Comparison of ENCODE assay signal across 29 cellular contexts in the genomic region with DNA sequence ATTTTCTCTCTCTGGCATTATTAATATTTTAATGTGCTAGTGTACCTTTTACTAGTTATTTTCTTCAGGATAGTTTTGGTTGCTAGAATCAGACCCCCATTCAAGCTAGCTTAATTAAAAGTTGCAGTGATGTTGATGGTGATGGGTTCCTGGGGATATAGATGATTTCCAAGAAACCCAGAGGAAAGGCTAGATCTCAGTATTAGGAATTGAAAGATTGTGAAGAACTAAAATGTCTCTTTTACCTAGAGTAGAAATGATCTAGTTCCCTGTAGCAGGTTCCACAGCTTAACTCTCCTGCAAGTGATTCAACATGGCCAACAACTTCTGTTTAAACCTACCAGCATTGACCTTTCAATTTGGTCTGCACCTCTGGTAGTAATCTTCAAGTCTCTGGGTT.
"Had no signal": no experiment of that assay in that cellular context is flagged by ENCODE, and none has a peak within 500 bp of the region (broad histone marks: within the 10 kb centered on the region; RNA-seq: fewer than 3 reads in every experiment).

No MANE protein-coding gene starts in this region.

- H3K4me1 ChIP-seq: colonic mucosa, esophagus muscularis mucosa, esophagus squamous epithelium, foreskin keratinocyte, gastrocnemius medialis, gastroesophageal sphincter had no signal

- H3K9me3 Mint-ChIP-seq: dendritic cell treated with granulocyte-macrophage colony-stimulating factor and Interleukin-4, amounts not matched to agents 40 ng/mL and 50 ng/mL, for 4 days; endodermal cell had no signal

- H3K36me3 ChIP-seq: colonic mucosa, esophagus muscularis mucosa, esophagus squamous epithelium, gastrocnemius medialis, gastroesophageal sphincter had no signal

- H3K27ac Mint-ChIP-seq: dendritic cell treated with granulocyte-macrophage colony-stimulating factor and Interleukin-4, amounts not matched to agents 40 ng/mL and 50 ng/mL, for 4 days; effector memory CD8-positive, alpha-beta T cell; endodermal cell had no signal

- H3K27me3 Mint-ChIP-seq: dendritic cell treated with granulocyte-macrophage colony-stimulating factor and Interleukin-4, amounts not matched to agents 40 ng/mL and 50 ng/mL, for 4 days; effector memory CD8-positive, alpha-beta T cell had no signal

- H3K9me3 ChIP-seq: colonic mucosa, esophagus muscularis mucosa, esophagus squamous epithelium, gastrocnemius medialis, gastroesophageal sphincter, heart left ventricle, heart right ventricle had no signal

- H3K4me3 Mint-ChIP-seq: dendritic cell treated with granulocyte-macrophage colony-stimulating factor and Interleukin-4, amounts not matched to agents 40 ng/mL and 50 ng/mL, for 4 days; effector memory CD8-positive, alpha-beta T cell; endodermal cell had no signal

- FAIRE-seq: colon, endometrium, endothelial cell of umbilical vein, frontal cortex had no signal

- H3K27ac ChIP-seq: colonic mucosa, coronary artery, dorsolateral prefrontal cortex, epithelial cell of prostate, esophagus muscularis mucosa, esophagus squamous epithelium, foreskin keratinocyte, gastrocnemius medialis, gastroesophageal sphincter, heart left ventricle, heart right ventricle had no signal

- H3K4me1 Mint-ChIP-seq: endodermal cell had no signal

- H3K27me3 ChIP-seq: colonic mucosa, esophagus muscularis mucosa, esophagus squamous epithelium, foreskin keratinocyte, gastrocnemius medialis, gastroesophageal sphincter, heart left ventricle, heart right ventricle had no signal

- DNase-seq: colonic mucosa; cortex of kidney; dermis blood vessel endothelial cell; dorsolateral prefrontal cortex; effector CD4-positive, alpha-beta T cell; effector CD8-positive, alpha-beta T cell; effector memory CD4-positive, alpha-beta T cell; effector memory CD8-positive, alpha-beta T cell; endodermal cell; erythroblast; esophagus squamous epithelium; foreskin fibroblast; foreskin keratinocyte; foreskin melanocyte; gastrocnemius medialis; glutamatergic neuron; head of caudate nucleus; heart left ventricle; heart right ventricle had no signal

- H3K4me3 ChIP-seq: colonic mucosa, coronary artery, dorsolateral prefrontal cortex, esophagus muscularis mucosa, esophagus squamous epithelium, gastrocnemius medialis, gastroesophageal sphincter, heart left ventricle, heart right ventricle had no signal

- ATAC-seq: effector memory CD8-positive, alpha-beta T cell; esophagus mucosa; foreskin keratinocyte; gastrocnemius medialis; gastroesophageal sphincter; heart left ventricle; heart right ventricle had no signal
